ENCODE assay signal across 2 cellular contexts in genomic region chr17:39150104-39150634, GRCh38.
TF ChIP-seq lines count a peak whose summit lies in the region.

No MANE protein-coding gene starts in this region.

TF ChIP-seq in H1, 55 proteins besides CTCF, POLR2A, EP300 and RAD21:
- TF ChIP-seq CREB1 (IDR thresholded peaks at IDR 0.05) = no peak

TF ChIP-seq in GM12891, 5 proteins besides CTCF, POLR2A, EP300 and RAD21:
- TF ChIP-seq POU2F2 (IDR thresholded peaks at IDR 0.05; ENCODE audit: low read depth, low read length) = no peak
- TF ChIP-seq PAX5 (IDR thresholded peaks at IDR 0.05; ENCODE audit: insufficient read depth, low read length, severe bottlenecking) = no peak
- no peak for TF ChIP-seq POLR2AphosphoS5 (IDR thresholded peaks at IDR 0.05; ENCODE audit: low read depth, low read length)
- TF ChIP-seq TAF1 (IDR thresholded peaks at IDR 0.05; ENCODE audit: low read depth, low read length) = no peak
- no peak for TF ChIP-seq SPI1 (IDR thresholded peaks at IDR 0.05; ENCODE audit: low read depth, low read length)
TF ChIP-seq in GM12891: peak in this region for 0.
